ENCODE assay signal across 8 cellular contexts in genomic region chr1:16895602-16896315, GRCh38. TPM values are rescaled to one million over a fixed set of nuclear protein-coding genes. Genes with fewer than 3 reads are reported as not detected.
A peak's percentile ranks its signal among the peaks of the same experiment; 100 is the strongest.
DNase-seq lines count a peak whose midpoint lies in the region; ATAC-seq and TF ChIP-seq lines count a peak whose summit lies in the region.
"Not testable (repeated sequence)": the region's sequence is repeated elsewhere in the genome, so short reads cannot be mapped to it uniquely, and the experiment has no call there.

Gene RNU1-2 (plus strand): TSS chr1:16895980.

- H3K4me1 ChIP-seq in HAP-1: not testable (repeated sequence)

- H3K4me1 Mint-ChIP-seq in activated T-helper 17 cell treated with anti-CD3 and anti-CD28 coated beads, Interleukin-2, amount 50 U/mL, for 72 hours: peaks cover 20% of the 10 kb centered on the region
- H3K4me1 Mint-ChIP-seq in naive thymus-derived CD8-positive, alpha-beta T cell: peaks cover 17 to 46% (median 32%) of the 10 kb centered on the region in 4 donors
- peaks cover 18% of the 10 kb centered on the region for H3K4me1 Mint-ChIP-seq in stimulated activated memory B cell treated with anti-CD40 and anti-IgM and Interleukin-4, amounts not matched to agents 10 μg/mL and 1 μg/mL and 100 μg/mL, for 72 hours

- H3K36me3 Mint-ChIP-seq in activated T-helper 17 cell treated with anti-CD3 and anti-CD28 coated beads, Interleukin-2, amount 50 U/mL, for 72 hours (ENCODE audit: low read depth): peaks cover 19% of the 10 kb centered on the region
- not testable (repeated sequence) for H3K36me3 Mint-ChIP-seq in naive thymus-derived CD8-positive, alpha-beta T cell; stimulated activated memory B cell treated with anti-CD40 and anti-IgM and Interleukin-4, amounts not matched to agents 10 μg/mL and 1 μg/mL and 100 μg/mL, for 72 hours

- peak; percentile 88 for TF ChIP-seq POLR2A in Raji (IDR thresholded peaks at IDR 0.05; ENCODE audit: insufficient read depth, low read depth, low read length)

- H3K27me3 ChIP-seq in HAP-1 (ENCODE audit: low read depth); MG63: not testable (repeated sequence)

- peak; percentile 100 for ATAC-seq in activated T-helper 17 cell treated with anti-CD3 and anti-CD28 coated beads, Interleukin-2, amount 50 U/mL, for 72 hours (replicated peaks)
- ATAC-seq in naive thymus-derived CD8-positive, alpha-beta T cell: peak; percentile 99
- peak; percentile 100 for ATAC-seq in stimulated activated memory B cell treated with anti-CD40 and anti-IgM and Interleukin-4, amounts not matched to agents 10 μg/mL and 1 μg/mL and 100 μg/mL, for 72 hours

- H3K27me3 Mint-ChIP-seq in activated T-helper 17 cell treated with anti-CD3 and anti-CD28 coated beads, Interleukin-2, amount 50 U/mL, for 72 hours; naive thymus-derived CD8-positive, alpha-beta T cell; stimulated activated memory B cell treated with anti-CD40 and anti-IgM and Interleukin-4, amounts not matched to agents 10 μg/mL and 1 μg/mL and 100 μg/mL, for 72 hours: not testable (repeated sequence)

- in situ Hi-C loops in HAP-1 (cut with MboI; ENCODE audit: low sequenced_read_pairs): not testable (repeated sequence)

- not testable (repeated sequence) for TF ChIP-seq CTCF in fibroblast of mammary gland (conservative IDR thresholded peaks at IDR 0.05; ENCODE audit: control insufficient read depth, insufficient read depth, low read depth, low read length)

- peak within 1 kb of the TSS; percentile 81 for H3K4me3 Mint-ChIP-seq in activated T-helper 17 cell treated with anti-CD3 and anti-CD28 coated beads, Interleukin-2, amount 50 U/mL, for 72 hours
- H3K4me3 Mint-ChIP-seq in naive thymus-derived CD8-positive, alpha-beta T cell: peak within 1 kb of the TSS; percentile 58 to 92 (median 86)
- peak within 1 kb of the TSS; percentile 71 for H3K4me3 Mint-ChIP-seq in stimulated activated memory B cell treated with anti-CD40 and anti-IgM and Interleukin-4, amounts not matched to agents 10 μg/mL and 1 μg/mL and 100 μg/mL, for 72 hours

- H3K9me3 ChIP-seq in HAP-1, MG63: not testable (repeated sequence)

- H3K4me3 ChIP-seq in HAP-1: peak within 1 kb of the TSS; percentile 19
- peak within 1 kb of the TSS; percentile 33 for H3K4me3 ChIP-seq in MG63
- peak within 1 kb of the TSS; percentile 34 for H3K4me3 ChIP-seq in fibroblast of mammary gland (ENCODE audit: control insufficient read depth, low read depth, low read length)

- not testable (repeated sequence) for H3K9me3 Mint-ChIP-seq in activated T-helper 17 cell treated with anti-CD3 and anti-CD28 coated beads, Interleukin-2, amount 50 U/mL, for 72 hours; naive thymus-derived CD8-positive, alpha-beta T cell; stimulated activated memory B cell treated with anti-CD40 and anti-IgM and Interleukin-4, amounts not matched to agents 10 μg/mL and 1 μg/mL and 100 μg/mL, for 72 hours

- POLR2A ChIA-PET in naive thymus-derived CD8-positive, alpha-beta T cell (lab: Charles Lee): interaction anchor here (0.8 to 3.2 kb wide), 4 partner anchors 10 to 202 kb away, joined by 3 to 51 read pairs (median 6); no protein-coding TSS in a partner anchor

- peak; percentile 99 for DNase-seq in ELR (ENCODE audit: low read depth)
- peak; percentile 92 to 95 for DNase-seq in HAP-1 (ENCODE audit: low spot score in 2 of 2)
- peak; percentile 91 for DNase-seq in MG63
- DNase-seq in fibroblast of mammary gland (ENCODE audit: low read depth): peak; percentile 100
- peak; percentile 43 to 95 (median 85) for DNase-seq in naive thymus-derived CD8-positive, alpha-beta T cell

- not testable (repeated sequence) for H3K36me3 ChIP-seq in HAP-1 (replicated peaks); MG63

- peak within 1 kb of the TSS; percentile 100 for H3K27ac Mint-ChIP-seq in activated T-helper 17 cell treated with anti-CD3 and anti-CD28 coated beads, Interleukin-2, amount 50 U/mL, for 72 hours
- peak within 1 kb of the TSS; percentile 90 to 100 (median 100) for H3K27ac Mint-ChIP-seq in naive thymus-derived CD8-positive, alpha-beta T cell
- peak within 1 kb of the TSS; percentile 98 for H3K27ac Mint-ChIP-seq in stimulated activated memory B cell treated with anti-CD40 and anti-IgM and Interleukin-4, amounts not matched to agents 10 μg/mL and 1 μg/mL and 100 μg/mL, for 72 hours

RNA-seq across cellular contexts. Expression of gene RNU1-2, which starts in this region (rescaled TPM):
- total RNA-seq in MG63 (2014; rRNA removed; shearing (Covaris generic); ENCODE audit: low replicate concordance): not detected in 2 replicates
- total RNA-seq in activated T-helper 17 cell treated with anti-CD3 and anti-CD28 coated beads, Interleukin-2, amount 50 U/mL, for 72 hours: 1,000 to 10,000 TPM; 1,202 to 2,371 TPM
- 1,000 to 10,000 TPM; 3,449 to 3,916 TPM for total RNA-seq in naive thymus-derived CD8-positive, alpha-beta T cell
- 10 to 100 TPM in 1 of 3 donors, not detected in 2; 22.6 TPM for polyA plus RNA-seq in naive thymus-derived CD8-positive, alpha-beta T cell

Comparison
In these comparisons a context has a peak if more than half of its experiments do, and no peak if none do; other contexts are left out.
1. Peak in every context shown above with its lines: DNase-seq, ATAC-seq and H3K4me3 ChIP-seq.
2. RNA of gene RNU1-2 (total RNA-seq): 3,449 to 3,916 TPM in naive thymus-derived CD8-positive, alpha-beta T cell and 1,202 to 2,371 TPM in activated T-helper 17 cell treated with anti-CD3 and anti-CD28 coated beads, Interleukin-2, amount 50 U/mL, for 72 hours; not detected in MG63; every median in the first group is over 1,000 times any median in the second.
3. Peak in DNase-seq and H3K4me3 ChIP-seq in MG63; RNA of the gene not detected or under 1 TPM.